1 cellular context compared by ENCODE assay signal in genomic region chr15:50607129-50607528, GRCh38.
TF ChIP-seq lines count a peak whose summit lies in the region.

No MANE protein-coding gene starts in this region.

TF ChIP-seq in HepG2, 621 proteins besides CTCF, POLR2A, EP300 and RAD21 (continued from another document):
- TF ChIP-seq, protein P1, sequence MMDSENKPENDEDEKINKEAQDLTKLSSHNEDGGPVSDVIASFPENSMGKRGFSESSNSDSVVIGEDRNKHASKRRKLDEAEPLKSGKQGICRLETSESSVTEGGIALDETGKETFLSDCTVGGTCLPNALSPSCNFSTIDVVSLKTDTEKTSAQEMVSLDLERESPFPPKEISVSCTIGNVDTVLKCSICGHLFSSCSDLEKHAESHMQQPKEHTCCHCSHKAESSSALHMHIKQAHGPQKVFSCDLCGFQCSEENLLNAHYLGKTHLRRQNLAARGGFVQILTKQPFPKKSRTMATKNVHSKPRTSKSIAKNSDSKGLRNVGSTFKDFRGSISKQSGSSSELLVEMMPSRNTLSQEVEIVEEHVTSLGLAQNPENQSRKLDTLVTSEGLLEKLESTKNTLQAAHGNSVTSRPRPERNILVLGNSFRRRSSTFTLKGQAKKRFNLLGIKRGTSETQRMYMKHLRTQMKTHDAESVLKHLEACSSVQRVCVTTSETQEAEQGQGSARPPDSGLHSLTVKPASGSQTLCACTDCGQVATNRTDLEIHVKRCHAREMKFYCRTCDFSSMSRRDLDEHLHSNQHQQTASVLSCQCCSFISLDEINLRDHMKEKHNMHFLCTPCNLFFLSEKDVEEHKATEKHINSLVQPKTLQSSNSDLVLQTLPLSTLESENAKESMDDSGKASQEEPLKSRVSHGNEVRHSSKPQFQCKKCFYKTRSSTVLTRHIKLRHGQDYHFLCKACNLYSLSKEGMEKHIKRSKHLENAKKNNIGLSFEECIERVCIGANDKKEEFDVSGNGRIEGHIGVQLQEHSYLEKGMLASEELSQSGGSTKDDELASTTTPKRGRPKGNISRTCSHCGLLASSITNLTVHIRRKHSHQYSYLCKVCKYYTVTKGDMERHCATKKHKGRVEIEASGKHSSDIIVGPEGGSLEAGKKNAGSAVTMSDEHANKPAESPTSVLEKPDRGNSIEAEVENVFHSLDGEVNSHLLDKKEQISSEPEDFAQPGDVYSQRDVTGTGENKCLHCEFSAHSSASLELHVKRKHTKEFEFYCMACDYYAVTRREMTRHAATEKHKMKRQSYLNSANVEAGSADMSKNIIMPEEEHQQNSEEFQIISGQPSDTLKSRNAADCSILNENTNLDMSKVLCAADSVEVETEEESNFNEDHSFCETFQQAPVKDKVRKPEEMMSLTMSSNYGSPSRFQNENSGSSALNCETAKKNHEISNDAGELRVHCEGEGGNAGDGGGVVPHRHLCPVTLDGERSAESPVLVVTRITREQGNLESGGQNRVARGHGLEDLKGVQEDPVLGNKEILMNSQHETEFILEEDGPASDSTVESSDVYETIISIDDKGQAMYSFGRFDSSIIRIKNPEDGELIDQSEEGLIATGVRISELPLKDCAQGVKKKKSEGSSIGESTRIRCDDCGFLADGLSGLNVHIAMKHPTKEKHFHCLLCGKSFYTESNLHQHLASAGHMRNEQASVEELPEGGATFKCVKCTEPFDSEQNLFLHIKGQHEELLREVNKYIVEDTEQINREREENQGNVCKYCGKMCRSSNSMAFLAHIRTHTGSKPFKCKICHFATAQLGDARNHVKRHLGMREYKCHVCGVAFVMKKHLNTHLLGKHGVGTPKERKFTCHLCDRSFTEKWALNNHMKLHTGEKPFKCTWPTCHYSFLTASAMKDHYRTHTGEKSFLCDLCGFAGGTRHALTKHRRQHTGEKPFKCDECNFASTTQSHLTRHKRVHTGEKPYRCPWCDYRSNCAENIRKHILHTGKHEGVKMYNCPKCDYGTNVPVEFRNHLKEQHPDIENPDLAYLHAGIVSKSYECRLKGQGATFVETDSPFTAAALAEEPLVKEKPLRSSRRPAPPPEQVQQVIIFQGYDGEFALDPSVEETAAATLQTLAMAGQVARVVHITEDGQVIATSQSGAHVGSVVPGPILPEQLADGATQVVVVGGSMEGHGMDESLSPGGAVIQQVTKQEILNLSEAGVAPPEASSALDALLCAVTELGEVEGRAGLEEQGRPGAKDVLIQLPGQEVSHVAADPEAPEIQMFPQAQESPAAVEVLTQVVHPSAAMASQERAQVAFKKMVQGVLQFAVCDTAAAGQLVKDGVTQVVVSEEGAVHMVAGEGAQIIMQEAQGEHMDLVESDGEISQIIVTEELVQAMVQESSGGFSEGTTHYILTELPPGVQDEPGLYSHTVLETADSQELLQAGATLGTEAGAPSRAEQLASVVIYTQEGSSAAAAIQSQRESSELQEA (CRISPR knock-in tag; IDR thresholded peaks at IDR 0.05; ENCODE audit: not compliant biosample characterization), result no peak
